In genomic region chr2:38527338-38528007, GRCh38 we compare ENCODE assay signal across 9 cellular contexts.
A peak's percentile ranks its signal among the peaks of the same experiment; 100 is the strongest.
DNase-seq lines count a peak whose midpoint lies in the region; ATAC-seq, FAIRE-seq and TF ChIP-seq lines count a peak whose summit lies in the region.
"Had no signal": no experiment of that assay in that cellular context is flagged by ENCODE, and none has a peak within 500 bp of the region (broad histone marks: within the 10 kb centered on the region; RNA-seq: fewer than 3 reads in every experiment).

No MANE protein-coding gene starts in this region.

- H2AFZ ChIP-seq in keratinocyte (ENCODE audit: control insufficient read depth, low read length), result peak overlapping the region; percentile 84

- no peaks in the 10 kb centered on the region for H3K9me3 ChIP-seq in keratinocyte (ENCODE audit: control insufficient read depth, low read depth, low read length)
- no peaks in the 10 kb centered on the region for H3K9me3 ChIP-seq in thyroid gland

- H3K27me3 ChIP-seq in keratinocyte (ENCODE audit: control insufficient read depth, extremely low read depth, insufficient read depth, low read length), result no peaks in the 10 kb centered on the region
- no peaks in the 10 kb centered on the region for H3K27me3 ChIP-seq in thyroid gland

- H3K4me1 ChIP-seq in keratinocyte (ENCODE audit: control insufficient read depth, extremely low read depth, insufficient read depth, low read length) (no peaks in the 10 kb centered on the region), thyroid gland (peaks cover 4 to 11% of the 10 kb centered on the region in 2 donors)

- intact Hi-C loops in activated CD4-positive, alpha-beta memory T cell treated with anti-CD3 and anti-CD28 coated beads for 36 hours (cut with micrococcal nuclease), result no loop called here
- intact Hi-C loops in thyroid gland (cut with DNase I), result no loop called here

- POLR2A ChIA-PET in activated CD4-positive, alpha-beta memory T cell treated with anti-CD3 and anti-CD28 coated beads for 36 hours (lab: Charles Lee), result no interaction called here
- POLR2A ChIA-PET in activated CD4-positive, alpha-beta memory T cell treated with anti-CD3 and anti-CD28 coated beads, Interleukin-2, amount 10 ng/mL, durations not matched to agents 7 days and 5 days (lab: Charles Lee), result interaction anchor here (1.2 kb wide), 1 partner anchor 224 kb away, joined by 4 read pairs; the partner anchor contains the start of gene SRSF7

- TF ChIP-seq CTCF in keratinocyte (optimal IDR thresholded peaks at IDR 0.05 in 1 of 3, IDR thresholded peaks at IDR 0.05 in 1 of 3, conservative IDR thresholded peaks at IDR 0.05 in 1 of 3; ENCODE audit: extremely low read depth in 1 of 3, insufficient read depth in 2 of 3, low read length in 3 of 3), result no peak
- TF ChIP-seq CTCF in thyroid gland (IDR thresholded peaks at IDR 0.05), result no peak

- no peak overlapping the region for H3K27ac Mint-ChIP-seq in activated CD4-positive, alpha-beta memory T cell treated with anti-CD3 and anti-CD28 coated beads for 36 hours
- H3K27ac Mint-ChIP-seq in activated CD4-positive, alpha-beta memory T cell treated with anti-CD3 and anti-CD28 coated beads, Interleukin-2, amount 10 ng/mL, durations not matched to agents 7 days and 5 days, result no peak overlapping the region

- FAIRE-seq in keratinocyte (lab: Jason Lieb, UNC), result no peak

- no peaks in the 10 kb centered on the region for H3K9me1 ChIP-seq in keratinocyte (ENCODE audit: control insufficient read depth, extremely low read depth, insufficient read depth, low read length)

- no peaks in the 10 kb centered on the region for H3K79me2 ChIP-seq in keratinocyte (ENCODE audit: control insufficient read depth, insufficient read depth, low read length)

- WGBS in thyroid gland, 2 donors, result 85 to 93% methylated on average over 5 of the region's 5 CpGs

- H3K27ac ChIP-seq in angular gyrus (ENCODE audit: low read depth, low read length), result peak overlapping the region; percentile 60
- H3K27ac ChIP-seq in keratinocyte (ENCODE audit: control insufficient read depth, insufficient read depth, low read length), result no peak overlapping the region
- peak overlapping the region in 2 of 3 donors; percentile 26 to 45 for H3K27ac ChIP-seq in thyroid gland

- H3K4me3 ChIP-seq in keratinocyte (ENCODE audit: control insufficient read depth in 2 of 3, extremely low read depth in 1 of 3, insufficient read depth in 2 of 3, low read depth in 1 of 3, low read length in 3 of 3) (peak overlapping the region; percentile 35 to 69 (median 62)), thyroid gland (replicated peaks in 1 of 3) (peak overlapping the region in 1 of 3 donors; percentile 40)

- CTCF ChIA-PET in activated CD4-positive, alpha-beta memory T cell treated with anti-CD3 and anti-CD28 coated beads for 36 hours (lab: Charles Lee), result interaction anchor here (0.6 to 1.6 kb wide), 3 partner anchors 20 to 214 kb away, joined by 3 to 5 read pairs (median 4); no protein-coding TSS in a partner anchor
- CTCF ChIA-PET in activated CD4-positive, alpha-beta memory T cell treated with anti-CD3 and anti-CD28 coated beads, Interleukin-2, amount 10 ng/mL, durations not matched to agents 7 days and 5 days (lab: Charles Lee), result interaction anchor here (0.6 to 0.8 kb wide), 3 partner anchors 17 to 160 kb away, joined by 3 to 5 read pairs (median 3); no protein-coding TSS in a partner anchor

- TF ChIP-seq POLR2A in thyroid gland (IDR thresholded peaks at IDR 0.05), result no peak

- H3K4me2 ChIP-seq in keratinocyte (ENCODE audit: control insufficient read depth, extremely low read depth, insufficient read depth, low read depth, low read length), result peak overlapping the region; percentile 87

- ATAC-seq in GM21528 (IDR thresholded peaks at IDR 0.05; ENCODE audit: low FRiP score, unreplicated experiment) (no peak), HG03442 (IDR thresholded peaks at IDR 0.05; ENCODE audit: unreplicated experiment) (no peak)

- H3K4me3 Mint-ChIP-seq in activated CD4-positive, alpha-beta memory T cell treated with anti-CD3 and anti-CD28 coated beads for 36 hours, result peak overlapping the region; percentile 45
- no peak overlapping the region for H3K4me3 Mint-ChIP-seq in activated CD4-positive, alpha-beta memory T cell treated with anti-CD3 and anti-CD28 coated beads, Interleukin-2, amount 10 ng/mL, durations not matched to agents 7 days and 5 days

- dilution Hi-C loops in keratinocyte (cut with MboI; ENCODE audit: extremely low pct_ligation_motif_present, low sequenced_read_pairs), result no loop called here

- DNase-seq in activated CD4-positive, alpha-beta memory T cell treated with anti-CD3 and anti-CD28 coated beads for 36 hours, result no peak
- DNase-seq in activated CD4-positive, alpha-beta memory T cell treated with anti-CD3 and anti-CD28 coated beads, Interleukin-2, amount 10 ng/mL, durations not matched to agents 7 days and 5 days, result no peak
- no peak for DNase-seq in keratinocyte (ENCODE audit: low read depth, low spot score)
- DNase-seq in thyroid gland, result no peak
- DNase-seq in NCI-H187 treated with DMSO at 0.1 percent for 48 hours (lab: John Stamatoyannopoulos, UW), result no peak
- DNase-seq: AML-193 had no signal

- H3K36me3 Mint-ChIP-seq in activated CD4-positive, alpha-beta memory T cell treated with anti-CD3 and anti-CD28 coated beads for 36 hours, result no peaks in the 10 kb centered on the region
- no peaks in the 10 kb centered on the region for H3K36me3 Mint-ChIP-seq in activated CD4-positive, alpha-beta memory T cell treated with anti-CD3 and anti-CD28 coated beads, Interleukin-2, amount 10 ng/mL, durations not matched to agents 7 days and 5 days (ENCODE audit: low read depth)

- H3K36me3 ChIP-seq in keratinocyte (ENCODE audit: control insufficient read depth in 2 of 2, extremely low read depth in 1 of 2, insufficient read depth in 2 of 2, low read length in 2 of 2), result no peaks in the 10 kb centered on the region
- no peaks in the 10 kb centered on the region for H3K36me3 ChIP-seq in thyroid gland

- H3K4me1 Mint-ChIP-seq in activated CD4-positive, alpha-beta memory T cell treated with anti-CD3 and anti-CD28 coated beads for 36 hours (ENCODE audit: low read depth), result peaks cover 5% of the 10 kb centered on the region
- peaks cover 12% of the 10 kb centered on the region for H3K4me1 Mint-ChIP-seq in activated CD4-positive, alpha-beta memory T cell treated with anti-CD3 and anti-CD28 coated beads, Interleukin-2, amount 10 ng/mL, durations not matched to agents 7 days and 5 days

- H3K27me3 Mint-ChIP-seq in activated CD4-positive, alpha-beta memory T cell treated with anti-CD3 and anti-CD28 coated beads for 36 hours, result peaks cover 26% of the 10 kb centered on the region
- H3K27me3 Mint-ChIP-seq in activated CD4-positive, alpha-beta memory T cell treated with anti-CD3 and anti-CD28 coated beads, Interleukin-2, amount 10 ng/mL, durations not matched to agents 7 days and 5 days, result peaks cover 34% of the 10 kb centered on the region

- H3K9ac ChIP-seq in keratinocyte (ENCODE audit: control insufficient read depth, extremely low read depth, insufficient read depth, low read length), result peak overlapping the region; percentile 52

- H4K20me1 ChIP-seq in keratinocyte (ENCODE audit: control insufficient read depth, extremely low read depth, insufficient read depth, low read length), result no peaks in the 10 kb centered on the region

- no peaks in the 10 kb centered on the region for H3K9me3 Mint-ChIP-seq in activated CD4-positive, alpha-beta memory T cell treated with anti-CD3 and anti-CD28 coated beads for 36 hours
- H3K9me3 Mint-ChIP-seq in activated CD4-positive, alpha-beta memory T cell treated with anti-CD3 and anti-CD28 coated beads, Interleukin-2, amount 10 ng/mL, durations not matched to agents 7 days and 5 days, result no peaks in the 10 kb centered on the region
